ENCODE assay signal across 8 cellular contexts in genomic region chrX:2500681-2501151, GRCh38. TPM values are rescaled to one million over a fixed set of nuclear protein-coding genes. Genes with fewer than 3 reads are reported as not detected.
DNase-seq lines count a peak whose midpoint lies in the region; ATAC-seq and TF ChIP-seq lines count a peak whose summit lies in the region.

TSS of gene DHRSX (minus strand) at chrX:2500976. CDS start at chrX:2500925, 51 bp downstream.
TSS of gene ZBED1 (minus strand) at chrX:2500976. CDS start at chrX:2490719, 10,257 bp downstream.

- H3K4me1 ChIP-seq in CD4-positive, alpha-beta memory T cell (ENCODE audit: insufficient read depth, low read length): peaks cover 33% of the 10 kb centered on the region
- H3K4me1 ChIP-seq in left ventricle myocardium inferior: peaks cover 48% of the 10 kb centered on the region
- peaks cover 0 to 35% (median 31%) of the 10 kb centered on the region in 4 donors for H3K4me1 ChIP-seq in sigmoid colon

- no peak for TF ChIP-seq EP300 in sigmoid colon (IDR thresholded peaks at IDR 0.05)

- H3K27me3 Mint-ChIP-seq in CD4-positive, alpha-beta memory T cell: no peaks in the 10 kb centered on the region

- WGBS in sigmoid colon, 2 donors: 1% methylated on average over 70 of the region's 70 CpGs

- intact Hi-C loops in CD4-positive, alpha-beta memory T cell (cut with micrococcal nuclease): no loop called here
- intact Hi-C loops in left ventricle myocardium inferior (cut with micrococcal nuclease): no loop called here
- intact Hi-C loops in sigmoid colon (cut with DNase I): loop anchor here (2.0 to 5.0 kb wide), 3 partner anchors 16 to 908 kb away; partner anchors contain the start of gene AKAP17A

- H3K4me3 Mint-ChIP-seq in CD4-positive, alpha-beta memory T cell: peak within 1 kb of the TSS; percentile 80 to 90 (median 88)

- H3K9me3 Mint-ChIP-seq in CD4-positive, alpha-beta memory T cell: no peaks in the 10 kb centered on the region

- no peak for TF ChIP-seq POLR2A in sigmoid colon (IDR thresholded peaks at IDR 0.05)

- peak within 1 kb of the TSS; percentile 58 for H3K27ac ChIP-seq in CD4-positive, alpha-beta memory T cell (ENCODE audit: low read depth, low read length)
- H3K27ac ChIP-seq in left ventricle myocardium inferior (replicated peaks) (peak within 1 kb of the TSS; percentile 95), sigmoid colon (peak within 1 kb of the TSS; percentile 86 to 90 (median 90))

- peak; percentile 44 for ATAC-seq in GM21786 (IDR thresholded peaks at IDR 0.05; ENCODE audit: unreplicated experiment)

- no peaks in the 10 kb centered on the region for H3K27me3 ChIP-seq in CD4-positive, alpha-beta memory T cell (ENCODE audit: insufficient read depth, low read length)
- H3K27me3 ChIP-seq in left ventricle myocardium inferior (ENCODE audit: low read depth): no peaks in the 10 kb centered on the region
- H3K27me3 ChIP-seq in sigmoid colon: no peaks in the 10 kb centered on the region

- CTCF ChIA-PET in CD4-positive, alpha-beta memory T cell (lab: Charles Lee; ENCODE audit: partially characterized antibody): no interaction called here

- H3K27ac Mint-ChIP-seq in CD4-positive, alpha-beta memory T cell: peak within 1 kb of the TSS; percentile 78 to 94 (median 89)

- H3K36me3 Mint-ChIP-seq in CD4-positive, alpha-beta memory T cell: peaks cover 0 to 3% of the 10 kb centered on the region in 2 donors

- POLR2A ChIA-PET in CD4-positive, alpha-beta memory T cell (lab: Charles Lee; ENCODE audit: partially characterized antibody): no interaction called here

- H3K4me3 ChIP-seq in CD4-positive, alpha-beta memory T cell (ENCODE audit: low read length in 2 of 2): peak within 1 kb of the TSS; percentile 54 to 60
- H3K4me3 ChIP-seq in left ventricle myocardium inferior: peak within 1 kb of the TSS; percentile 88
- peak within 1 kb of the TSS; percentile 59 to 94 (median 86) for H3K4me3 ChIP-seq in sigmoid colon

- TF ChIP-seq CTCF in left ventricle myocardium inferior (IDR thresholded peaks at IDR 0.05; ENCODE audit: borderline replicate concordance) (no peak), sigmoid colon (IDR thresholded peaks at IDR 0.05) (no peak)

- DNase-seq in CD4-positive, alpha-beta memory T cell: peak in 4 of 5 donors; percentile 28 to 49 (median 48)
- DNase-seq in NAMALWA (ENCODE audit: low spot score) (peak; percentile 17), left ventricle myocardium inferior (peak; percentile 54), sigmoid colon (no peak), anterior cingulate cortex (lab: John Stamatoyannopoulos, UW) (no peak), NCI-H748 treated with DMSO at 0.1 percent for 48 hours (lab: John Stamatoyannopoulos, UW) (no peak)
- peak; percentile 58 for DNase-seq in activated naive CD4-positive, alpha-beta T cell treated with anti-CD3 and anti-CD28 coated beads, Interleukin-2, amount 50 U/mL, for 16 hours

- H3K9me3 ChIP-seq in CD4-positive, alpha-beta memory T cell (ENCODE audit: control insufficient read depth in 1 of 2, low read length in 2 of 2): no peaks in the 10 kb centered on the region
- H3K9me3 ChIP-seq in left ventricle myocardium inferior (replicated peaks): no peaks in the 10 kb centered on the region
- H3K9me3 ChIP-seq in sigmoid colon: no peaks in the 10 kb centered on the region

- peaks cover 17 to 37% (median 27%) of the 10 kb centered on the region in 4 donors for H3K4me1 Mint-ChIP-seq in CD4-positive, alpha-beta memory T cell

- no peaks in the 10 kb centered on the region for H3K36me3 ChIP-seq in CD4-positive, alpha-beta memory T cell (ENCODE audit: insufficient read depth, low read length)
- H3K36me3 ChIP-seq in left ventricle myocardium inferior: no peaks in the 10 kb centered on the region
- H3K36me3 ChIP-seq in sigmoid colon: peaks cover 0 to 4% (median 0%) of the 10 kb centered on the region in 4 donors

RNA-seq across cellular contexts. Expression of gene DHRSX, which starts in this region (rescaled TPM):
- total RNA-seq in CD4-positive, alpha-beta memory T cell: 10 to 100 TPM; 12.1 to 17.5 TPM
- polyA plus RNA-seq in CD4-positive, alpha-beta memory T cell: 10 to 100 TPM; 15.5 to 23.5 TPM
- 35.3 TPM for total RNA-seq in left ventricle myocardium inferior
- total RNA-seq in sigmoid colon: 10 to 100 TPM; 12.5 to 25.2 (median 15.1) TPM
- polyA plus RNA-seq in sigmoid colon: 10 to 100 TPM; 12.5 to 16.8 (median 16.2) TPM

RNA-seq across cellular contexts. Expression of gene ZBED1, which starts in this region (rescaled TPM):
- total RNA-seq in CD4-positive, alpha-beta memory T cell: 10 to 100 TPM; 29.2 to 29.9 TPM
- 10 to 100 TPM; 18.1 to 34.1 TPM for polyA plus RNA-seq in CD4-positive, alpha-beta memory T cell
- total RNA-seq in left ventricle myocardium inferior (64.8 TPM), sigmoid colon (10 to 100 TPM; 25.8 to 35.6 (median 27.6) TPM)
- 10 to 100 TPM; 24.6 to 30.6 (median 29.4) TPM for polyA plus RNA-seq in sigmoid colon

Comparison
In these comparisons a context has a peak if more than half of its experiments do, and no peak if none do; other contexts are left out.
1. DNase-seq: peak in CD4-positive, alpha-beta memory T cell (4 of 5), NAMALWA (single experiment), activated naive CD4-positive, alpha-beta T cell treated with anti-CD3 and anti-CD28 coated beads, Interleukin-2, amount 50 U/mL, for 16 hours (single experiment) and left ventricle myocardium inferior (single experiment); none in sigmoid colon (single experiment), anterior cingulate cortex (0 of 58) and NCI-H748 treated with DMSO at 0.1 percent for 48 hours (single experiment).
2. Peak in every context shown above with its lines, with median percentiles within 50 percentile points of each other: H3K27ac ChIP-seq and H3K4me3 ChIP-seq.